Comparison of ENCODE assay signal across 16 cellular contexts in genomic region chr9:109258619-109259321, GRCh38.
DNase-seq lines count a peak whose midpoint lies in the region; ATAC-seq and TF ChIP-seq lines count a peak whose summit lies in the region.
"Had no signal": no experiment of that assay in that cellular context is flagged by ENCODE, and none has a peak within 500 bp of the region (broad histone marks: within the 10 kb centered on the region; RNA-seq: fewer than 3 reads in every experiment).

No MANE protein-coding gene starts in this region.

- no peaks in the 10 kb centered on the region for H3K27me3 ChIP-seq in H9 (ENCODE audit: insufficient read depth, low read length)
- H3K27me3 ChIP-seq in right lobe of liver, result no peaks in the 10 kb centered on the region
- H3K27me3 ChIP-seq: gastroesophageal sphincter, Peyer's patch, tibial artery had no signal

- no peak overlapping the region for H3K56ac ChIP-seq in H9 (ENCODE audit: insufficient read length, low read depth, low read length)

- H3K23ac ChIP-seq in H9 (ENCODE audit: insufficient read length, low read depth, low read length), result no peak overlapping the region

- no peak overlapping the region for H3T11ph ChIP-seq in H9 (ENCODE audit: low read length)

- H4K20me1 ChIP-seq in H9 (ENCODE audit: control insufficient read depth, insufficient read depth, insufficient read length), result no peaks in the 10 kb centered on the region

- H2BK120ac ChIP-seq in H9 (ENCODE audit: low read depth, low read length, poor library complexity, severe bottlenecking), result no peak overlapping the region

- H3K9me3 ChIP-seq in H9 (ENCODE audit: control insufficient read depth, low read depth, low read length) (no peaks in the 10 kb centered on the region), right lobe of liver (no peaks in the 10 kb centered on the region)
- H3K9me3 ChIP-seq: gastroesophageal sphincter, Peyer's patch, tibial artery had no signal

- H4K91ac ChIP-seq in H9 (ENCODE audit: insufficient read length, low read depth, low read length), result no peak overlapping the region

- no peak overlapping the region for H3K18ac ChIP-seq in H9 (ENCODE audit: insufficient read length, low read depth, low read length)

- no peaks in the 10 kb centered on the region for H3K79me2 ChIP-seq in H9 (ENCODE audit: insufficient read depth, low read length)

- H3K4me2 ChIP-seq in H9 (ENCODE audit: insufficient read depth, insufficient read length, low read length), result no peak overlapping the region

- H3K27ac Mint-ChIP-seq in H9 (peak overlapping the region in 2 of 3 experiments; percentile 22 to 71; a peak in 2 of 7 replicates), immature natural killer cell (no peak overlapping the region)
- H3K27ac Mint-ChIP-seq: T-cell had no signal

- no peak overlapping the region for H2BK5ac ChIP-seq in H9 (ENCODE audit: insufficient read length, low read length)

- peaks cover 0 to 6% (median 0%) of the 10 kb centered on the region in 4 donors for H3K36me3 ChIP-seq in right lobe of liver
- H3K36me3 ChIP-seq: gastroesophageal sphincter, Peyer's patch, tibial artery had no signal

- H3K23me2 ChIP-seq in H9 (ENCODE audit: insufficient read length, low read depth, low read length, poor library complexity, severe bottlenecking), result no peaks in the 10 kb centered on the region

- no CpG with 5 or more reads among the region's 10 CpGs for WGBS in H9 (ENCODE audit: extremely low coverage, insufficient read length, low lambda C conversion rate)
- WGBS in right lobe of liver (ENCODE audit: insufficient coverage, low coverage, low lambda C conversion rate, missing lambda C conversion rate), result 41% methylated on average over 5 of the region's 10 CpGs

- ATAC-seq in GM18517 (IDR thresholded peaks at IDR 0.05; ENCODE audit: unreplicated experiment) (no peak), GM21423 (IDR thresholded peaks at IDR 0.05; ENCODE audit: unreplicated experiment) (no peak), right lobe of liver (no peak)
- ATAC-seq: gastroesophageal sphincter, T-cell had no signal

- no peak overlapping the region for H2AFZ ChIP-seq in H9 (ENCODE audit: low read length)

- H3K36me3 Mint-ChIP-seq in H9 (ENCODE audit: insufficient read depth in 1 of 3, low read depth in 3 of 3) (peaks cover 6 to 29% (median 16%) of the 10 kb centered on the region in 3 experiments; a peak in 5 of 7 replicates), immature natural killer cell (no peaks in the 10 kb centered on the region)
- H3K36me3 Mint-ChIP-seq: T-cell had no signal

- H3K4me1 Mint-ChIP-seq in H9 (peaks cover 33 to 37% of the 10 kb centered on the region in 2 experiments), immature natural killer cell (no peaks in the 10 kb centered on the region)
- H3K4me1 Mint-ChIP-seq: T-cell had no signal

- DNase-seq in H9 (peak; percentile 69), NCI-H2171 (lab: John Stamatoyannopoulos, UW) (peak; percentile 70), astrocyte of the hippocampus (ENCODE audit: low read depth, low spot score) (peak; percentile 16), occipital lobe (lab: John Stamatoyannopoulos, UW) (peak; percentile 19), right lobe of liver (no peak), immature natural killer cell (no peak)
- DNase-seq: activated T-cell treated with anti-CD3 and anti-CD28 coated beads, Interleukin-2, amount 50 U/mL, for 1 hour; cerebellar nuclear complex; Kasumi-1; NCI-H2029 treated with DMSO at 0.1 percent for 48 hours; Peyer's patch; T-cell; tibial artery had no signal

- H3K4me3 ChIP-seq in right lobe of liver, result no peak overlapping the region
- H3K4me3 ChIP-seq: gastroesophageal sphincter, Peyer's patch, tibial artery had no signal

- H2BK12ac ChIP-seq in H9 (ENCODE audit: insufficient read length, low read depth, low read length), result no peak overlapping the region

- H4K5ac ChIP-seq in H9 (ENCODE audit: insufficient read length, low read depth, low read length), result no peak overlapping the region

- H3K27me3 Mint-ChIP-seq in H9 (ENCODE audit: low read depth) (no peaks in the 10 kb centered on the region), immature natural killer cell (ENCODE audit: low read depth in 3 of 3) (peaks cover 2 to 4% (median 2%) of the 10 kb centered on the region in 3 donors)

- no peaks in the 10 kb centered on the region for H3K79me1 ChIP-seq in H9 (ENCODE audit: insufficient read depth, low read depth, low read length, poor library complexity, severe bottlenecking)

- H3K4me1 ChIP-seq in H9 (ENCODE audit: insufficient read depth, low read length), result peaks cover 8% of the 10 kb centered on the region; the same call in 1 of the 2 replicates
- peaks cover 0 to 18% (median 7%) of the 10 kb centered on the region in 4 donors for H3K4me1 ChIP-seq in right lobe of liver
- H3K4me1 ChIP-seq: gastroesophageal sphincter, Peyer's patch had no signal

- H3K9ac ChIP-seq in H9 (ENCODE audit: extremely low read depth, insufficient read length, low read length), result no peak overlapping the region

- no peak overlapping the region for H3K14ac ChIP-seq in H9 (ENCODE audit: insufficient read depth, low read length)

- H3K4me3 Mint-ChIP-seq in H9 (no peak overlapping the region), immature natural killer cell (no peak overlapping the region)
- H3K4me3 Mint-ChIP-seq: T-cell had no signal

- H3K27ac ChIP-seq in H9 (ENCODE audit: insufficient read length, low read depth, low read length) (no peak overlapping the region), right lobe of liver (no peak overlapping the region)
- H3K27ac ChIP-seq: gastroesophageal sphincter, Peyer's patch, tibial artery had no signal

- intact Hi-C loops in right lobe of liver (cut with DNase I), result no loop called here

- no peak overlapping the region for H3K4ac ChIP-seq in H9 (ENCODE audit: low read depth, low read length)

- H2BK15ac ChIP-seq in H9 (ENCODE audit: low read depth, low read length), result no peak overlapping the region

- TF ChIP-seq CTCF in H9 (conservative IDR thresholded peaks at IDR 0.05) (no peak), right lobe of liver (IDR thresholded peaks at IDR 0.05) (no peak)

- no peak overlapping the region for H2BK20ac ChIP-seq in H9 (ENCODE audit: low read depth, low read length, poor library complexity, severe bottlenecking)

- H2AK5ac ChIP-seq in H9 (ENCODE audit: insufficient read length, low read length), result no peak overlapping the region

- no peak for TF ChIP-seq POLR2A in right lobe of liver (IDR thresholded peaks at IDR 0.05)

- H4K8ac ChIP-seq in H9 (replicated peaks; ENCODE audit: insufficient read length, low read depth, low read length), result no peak overlapping the region

- H3K9me3 Mint-ChIP-seq in H9, result no peaks in the 10 kb centered on the region
- no peaks in the 10 kb centered on the region for H3K9me3 Mint-ChIP-seq in immature natural killer cell
- H3K9me3 Mint-ChIP-seq: T-cell had no signal

Comparison
In these comparisons a context has a peak if more than half of its experiments do, and no peak if none do; other contexts are left out.
1. DNase-seq: peak in H9 (single experiment), NCI-H2171 (single experiment), astrocyte of the hippocampus (single experiment) and occipital lobe (single experiment); none in right lobe of liver (0 of 3) and immature natural killer cell (0 of 3).
2. H3K27ac Mint-ChIP-seq: peak in H9 (2 of 3); none in immature natural killer cell (0 of 6).